ENCODE assay signal across 19 cellular contexts in genomic region chr1:5648410-5649165, GRCh38.
DNase-seq lines count a peak whose midpoint lies in the region; ATAC-seq and TF ChIP-seq lines count a peak whose summit lies in the region.
"Had no signal": no experiment of that assay in that cellular context is flagged by ENCODE, and none has a peak within 500 bp of the region (broad histone marks: within the 10 kb centered on the region; RNA-seq: fewer than 3 reads in every experiment).

No MANE protein-coding gene starts in this region.

- H3K9me3 ChIP-seq in Caco-2, result peaks cover 5% of the 10 kb centered on the region; the same call in 1 of the 2 replicates
- H3K9me3 ChIP-seq in left lung, result no peaks in the 10 kb centered on the region

- intact Hi-C loops in Caco-2 (cut with micrococcal nuclease; ENCODE audit: unreplicated experiment), result loop anchor here (5.0 kb wide), 1 partner anchor 69 kb away; no protein-coding TSS in a partner anchor
- intact Hi-C loops in left lung (cut with DNase I), result no loop called here

- DNase-seq in Caco-2 (no peak), M059J (ENCODE audit: low read depth) (peak; percentile 48), RPMI8226 (peak; percentile 93), iPS-NIHi7 (ENCODE audit: extremely low spot score) (peak; percentile 8), left lung (no peak), NCI-H2081 treated with DMSO at 0.1 percent for 48 hours (lab: John Stamatoyannopoulos, UW) (no peak), SW 1271 (lab: John Stamatoyannopoulos, UW) (no peak), DMS53 treated with DMSO at 0.1 percent for 48 hours (lab: John Stamatoyannopoulos, UW; ENCODE audit: unreplicated experiment) (no peak)
- DNase-seq: foreskin melanocyte; mesenchymal stem cell; naive thymus-derived CD4-positive, alpha-beta T cell; NCI-H1417 treated with DMSO at 0.1 percent for 48 hours; NCI-H226; posterior cingulate gyrus; SIG-M5 had no signal

- H3K27ac ChIP-seq in left lung, result no peak overlapping the region

- H3K36me3 ChIP-seq in Caco-2 (ENCODE audit: control insufficient read depth, insufficient read depth, low read length) (no peaks in the 10 kb centered on the region), left lung (no peaks in the 10 kb centered on the region)

- no peak overlapping the region for H3K4me3 Mint-ChIP-seq in Caco-2 (ENCODE audit: unreplicated experiment)
- H3K4me3 Mint-ChIP-seq: naive thymus-derived CD4-positive, alpha-beta T cell; stimulated activated naive CD8-positive, alpha-beta T cell treated with anti-CD3 and anti-CD28 coated beads, Interleukin-15, Interleukin-2, amounts not matched to agents 100 ng/mL and 50 ng/mL, for 24 hours; T-helper 2 cell treated with Interferon-gamma antibody and Interleukin-4, amounts not matched to agents 5 μg/mL and 100 μg/mL, for 36 hours; type B pancreatic cell had no signal

- no peaks in the 10 kb centered on the region for H3K27me3 Mint-ChIP-seq in Caco-2 (ENCODE audit: insufficient read depth, unreplicated experiment)

- H3K4me1 ChIP-seq in Caco-2 (peaks cover 27% of the 10 kb centered on the region), left lung (no peaks in the 10 kb centered on the region)

- no peak overlapping the region for H3K4me3 ChIP-seq in Caco-2 (ENCODE audit: low read depth, low read length)
- H3K4me3 ChIP-seq in left lung, result no peak overlapping the region

- POLR2A ChIA-PET in Caco-2 (lab: Charles Lee), result no interaction called here

- CTCF ChIA-PET in Caco-2 (lab: Charles Lee), result interaction anchor here (0.6 to 1.7 kb wide), 3 partner anchors 97 to 324 kb away, joined by 3 to 5 read pairs (median 3); no protein-coding TSS in a partner anchor

- H3K27me3 ChIP-seq in Caco-2 (replicated peaks; ENCODE audit: control insufficient read depth, insufficient read depth, low read length) (no peaks in the 10 kb centered on the region), left lung (peaks cover 0 to 46% of the 10 kb centered on the region in 2 donors)

- no TSS peak for BruUV-seq in Caco-2 (replicated peaks; lab: Mats Ljungman, UMichigan)

- H3K4me1 Mint-ChIP-seq in Caco-2 (ENCODE audit: low read depth, unreplicated experiment), result peaks cover 14% of the 10 kb centered on the region

- peaks cover 16% of the 10 kb centered on the region for H3K9me3 Mint-ChIP-seq in Caco-2 (ENCODE audit: unreplicated experiment)

- H3K27ac Mint-ChIP-seq in Caco-2 (ENCODE audit: unreplicated experiment), result peak overlapping the region; percentile 67
- H3K27ac Mint-ChIP-seq: naive thymus-derived CD4-positive, alpha-beta T cell; stimulated activated naive CD8-positive, alpha-beta T cell treated with anti-CD3 and anti-CD28 coated beads, Interleukin-15, Interleukin-2, amounts not matched to agents 100 ng/mL and 50 ng/mL, for 24 hours; T-helper 2 cell treated with Interferon-gamma antibody and Interleukin-4, amounts not matched to agents 5 μg/mL and 100 μg/mL, for 36 hours; type B pancreatic cell had no signal

- ATAC-seq in left lung, result no peak
- ATAC-seq: activated CD4-positive, CD25-positive, alpha-beta regulatory T cell treated with anti-CD3 and anti-CD28 coated beads, Interleukin-2, amount 50 U/mL, for 24 hours; naive thymus-derived CD4-positive, alpha-beta T cell had no signal

- TF ChIP-seq CTCF in Caco-2 (IDR thresholded peaks at IDR 0.05; ENCODE audit: insufficient read depth in 1 of 2, low read depth in 1 of 2, low read length in 1 of 2, severe bottlenecking in 1 of 2, unreplicated experiment in 1 of 2) (no peak), left lung (IDR thresholded peaks at IDR 0.05) (no peak)

- H3K36me3 Mint-ChIP-seq in Caco-2 (ENCODE audit: insufficient read depth, unreplicated experiment), result no peaks in the 10 kb centered on the region
- H3K36me3 Mint-ChIP-seq: naive thymus-derived CD4-positive, alpha-beta T cell had no signal

Comparison
In these comparisons a context has a peak if more than half of its experiments do, and no peak if none do; other contexts are left out.
1. DNase-seq: peak in M059J (single experiment), RPMI8226 (single experiment) and iPS-NIHi7 (single experiment); none in Caco-2 (0 of 2), left lung (0 of 2), NCI-H2081 treated with DMSO at 0.1 percent for 48 hours (single experiment), SW 1271 (0 of 2) and DMS53 treated with DMSO at 0.1 percent for 48 hours (single experiment).